In genomic region chr19:50175924-50176323, GRCh38 we compare ENCODE assay signal across 1 cellular context.
TF ChIP-seq lines count a peak whose summit lies in the region.

No MANE protein-coding gene starts in this region.

TF ChIP-seq in GM23338, 12 proteins besides CTCF, POLR2A, EP300 and RAD21 (continued from another document):
- TF ChIP-seq ZNF462 (CRISPR knock-in tag; IDR thresholded peaks at IDR 0.05): no peak
- no peak for TF ChIP-seq EZH2phosphoT487 (IDR thresholded peaks at IDR 0.05; ENCODE audit: unreplicated experiment)
- TF ChIP-seq JUNB (IDR thresholded peaks at IDR 0.05; ENCODE audit: unreplicated experiment): no peak
- TF ChIP-seq NANOG (IDR thresholded peaks at IDR 0.05; ENCODE audit: borderline replicate concordance): no peak
